In the genomic region with DNA sequence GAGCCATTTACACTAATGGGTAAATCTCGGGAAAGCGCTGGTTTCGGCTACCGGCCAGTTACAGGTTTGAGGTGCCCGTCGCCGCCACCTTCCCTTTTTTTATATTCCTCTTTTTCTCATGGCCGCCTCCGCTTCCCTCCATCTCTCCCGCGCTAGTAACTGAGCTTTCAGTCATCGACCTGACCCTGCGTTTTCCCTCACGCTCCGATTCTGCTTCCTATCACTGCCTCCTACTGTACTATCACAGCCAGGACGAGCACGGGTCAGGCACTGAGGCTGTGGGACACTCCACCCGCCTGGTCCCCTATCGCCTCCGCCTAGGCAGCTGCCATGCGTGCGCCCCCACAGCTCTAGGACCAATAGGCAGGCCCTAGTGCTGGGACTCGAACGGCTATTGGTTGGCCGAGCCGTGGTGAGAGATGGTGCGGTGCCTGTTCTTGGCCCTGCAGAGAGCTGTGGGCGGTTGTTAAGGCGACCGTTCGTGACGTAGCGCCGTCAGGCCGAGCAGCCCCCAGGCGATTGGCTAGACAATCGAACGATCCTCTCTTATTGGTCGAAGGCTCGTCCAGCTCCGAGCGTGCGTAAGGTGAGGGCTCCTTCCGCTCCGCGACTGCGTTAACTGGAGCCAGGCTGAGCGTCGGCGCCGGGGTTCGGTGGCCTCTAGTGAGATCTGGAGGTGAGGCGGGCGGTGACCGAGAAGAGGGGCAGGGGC, we compare ENCODE assay signal across 1 cellular context.
TF ChIP-seq lines count a peak whose summit lies in the region.

Gene HMGCR (plus strand): TSS at position 596 of the 712 bp plus-strand sequence. CDS start 5,386 bp downstream, outside the sequence.

TF ChIP-seq in HEK293, 187 proteins besides CTCF, POLR2A, EP300 and RAD21 (continued from another document and continues in another):
- TF ChIP-seq PRDM2 (tag by site-specific recombination; IDR thresholded peaks at IDR 0.05; ENCODE audit: borderline replicate concordance) (no peak), ZNF248 (tag by site-specific recombination; IDR thresholded peaks at IDR 0.05) (no peak), ZBTB26 (tag by site-specific recombination; optimal IDR thresholded peaks at IDR 0.05) (peak; percentile 68), ZNF366 (tag by site-specific recombination; conservative IDR thresholded peaks at IDR 0.05) (peak; percentile 88), ZBTB10 (tag by site-specific recombination; IDR thresholded peaks at IDR 0.05) (peak; percentile 87), ZFP37 (tag by site-specific recombination; IDR thresholded peaks at IDR 0.05) (peak; percentile 11), ZNF138 (tag by site-specific recombination; IDR thresholded peaks at IDR 0.05; ENCODE audit: borderline replicate concordance) (no peak), ZNF596 (tag by site-specific recombination; IDR thresholded peaks at IDR 0.05) (no peak), ZNF610 (tag by site-specific recombination; IDR thresholded peaks at IDR 0.05; ENCODE audit: borderline replicate concordance) (peak; percentile 25; the same call in 1 of the 2 replicates), WT1 (tag by site-specific recombination; IDR thresholded peaks at IDR 0.05) (peak; percentile 37; the same call in 1 of the 2 replicates), REPIN1 (tag by site-specific recombination; IDR thresholded peaks at IDR 0.05; ENCODE audit: low read depth) (no peak), ZNF654 (tag by site-specific recombination; IDR thresholded peaks at IDR 0.05; ENCODE audit: low read depth) (peak; percentile 11; the same call in 1 of the 2 replicates), EGR2 (tag by site-specific recombination; IDR thresholded peaks at IDR 0.05; ENCODE audit: low read depth) (peak; percentile 90), ZBTB48 (tag by site-specific recombination; IDR thresholded peaks at IDR 0.05) (peak; percentile 90), ZNF555 (tag by site-specific recombination; conservative IDR thresholded peaks at IDR 0.05) (no peak), ZNF24 (tag by site-specific recombination; IDR thresholded peaks at IDR 0.05) (no peak; the same call in 1 of the 2 replicates), KLF1 (tag by site-specific recombination; IDR thresholded peaks at IDR 0.05) (no peak), GFI1B (tag by site-specific recombination; IDR thresholded peaks at IDR 0.05) (peak; percentile 71), ZNF302 (tag by site-specific recombination; IDR thresholded peaks at IDR 0.05; ENCODE audit: low read depth) (no peak), ZBTB20 (tag by site-specific recombination; IDR thresholded peaks at IDR 0.05) (peak; percentile 29; the same call in 1 of the 2 replicates), HOXA7 (CRISPR knock-in tag; IDR thresholded peaks at IDR 0.05; ENCODE audit: borderline replicate concordance) (no peak), ZNF311 (tag by site-specific recombination; IDR thresholded peaks at IDR 0.05; ENCODE audit: borderline replicate concordance) (no peak), ZNF76 (tag by site-specific recombination; IDR thresholded peaks at IDR 0.05; ENCODE audit: borderline replicate concordance, low read depth) (peak; percentile 51; the same call in 1 of the 2 replicates), ZNF223 (tag by site-specific recombination; IDR thresholded peaks at IDR 0.05) (no peak), ZNF16 (tag by site-specific recombination; IDR thresholded peaks at IDR 0.05; ENCODE audit: low read depth) (no peak), ZNF423 (tag by site-specific recombination; IDR thresholded peaks at IDR 0.05) (no peak), ZNF639 (tag by site-specific recombination; IDR thresholded peaks at IDR 0.05) (no peak), ZNF37A (tag by site-specific recombination; IDR thresholded peaks at IDR 0.05) (no peak), ZNF544 (tag by site-specific recombination; IDR thresholded peaks at IDR 0.05) (no peak), ZNF112 (tag by site-specific recombination; IDR thresholded peaks at IDR 0.05) (no peak), ZNF600 (tag by site-specific recombination; IDR thresholded peaks at IDR 0.05) (no peak; the same call in 1 of the 2 replicates), ZXDB (tag by site-specific recombination; IDR thresholded peaks at IDR 0.05) (peak; percentile 75), MEIS1 (CRISPR knock-in tag; IDR thresholded peaks at IDR 0.05; ENCODE audit: borderline replicate concordance) (no peak), ZNF747 (tag by site-specific recombination; IDR thresholded peaks at IDR 0.05) (no peak), ZNF239 (tag by site-specific recombination; IDR thresholded peaks at IDR 0.05) (no peak)
- TF ChIP-seq, protein P1, sequence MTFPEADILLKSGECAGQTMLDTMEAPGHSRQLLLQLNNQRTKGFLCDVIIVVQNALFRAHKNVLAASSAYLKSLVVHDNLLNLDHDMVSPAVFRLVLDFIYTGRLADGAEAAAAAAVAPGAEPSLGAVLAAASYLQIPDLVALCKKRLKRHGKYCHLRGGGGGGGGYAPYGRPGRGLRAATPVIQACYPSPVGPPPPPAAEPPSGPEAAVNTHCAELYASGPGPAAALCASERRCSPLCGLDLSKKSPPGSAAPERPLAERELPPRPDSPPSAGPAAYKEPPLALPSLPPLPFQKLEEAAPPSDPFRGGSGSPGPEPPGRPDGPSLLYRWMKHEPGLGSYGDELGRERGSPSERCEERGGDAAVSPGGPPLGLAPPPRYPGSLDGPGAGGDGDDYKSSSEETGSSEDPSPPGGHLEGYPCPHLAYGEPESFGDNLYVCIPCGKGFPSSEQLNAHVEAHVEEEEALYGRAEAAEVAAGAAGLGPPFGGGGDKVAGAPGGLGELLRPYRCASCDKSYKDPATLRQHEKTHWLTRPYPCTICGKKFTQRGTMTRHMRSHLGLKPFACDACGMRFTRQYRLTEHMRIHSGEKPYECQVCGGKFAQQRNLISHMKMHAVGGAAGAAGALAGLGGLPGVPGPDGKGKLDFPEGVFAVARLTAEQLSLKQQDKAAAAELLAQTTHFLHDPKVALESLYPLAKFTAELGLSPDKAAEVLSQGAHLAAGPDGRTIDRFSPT (tag by site-specific recombination; IDR thresholded peaks at IDR 0.05) = peak; percentile 93
- TF ChIP-seq, protein P2, sequence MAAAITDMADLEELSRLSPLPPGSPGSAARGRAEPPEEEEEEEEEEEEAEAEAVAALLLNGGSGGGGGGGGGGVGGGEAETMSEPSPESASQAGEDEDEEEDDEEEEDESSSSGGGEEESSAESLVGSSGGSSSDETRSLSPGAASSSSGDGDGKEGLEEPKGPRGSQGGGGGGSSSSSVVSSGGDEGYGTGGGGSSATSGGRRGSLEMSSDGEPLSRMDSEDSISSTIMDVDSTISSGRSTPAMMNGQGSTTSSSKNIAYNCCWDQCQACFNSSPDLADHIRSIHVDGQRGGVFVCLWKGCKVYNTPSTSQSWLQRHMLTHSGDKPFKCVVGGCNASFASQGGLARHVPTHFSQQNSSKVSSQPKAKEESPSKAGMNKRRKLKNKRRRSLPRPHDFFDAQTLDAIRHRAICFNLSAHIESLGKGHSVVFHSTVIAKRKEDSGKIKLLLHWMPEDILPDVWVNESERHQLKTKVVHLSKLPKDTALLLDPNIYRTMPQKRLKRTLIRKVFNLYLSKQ (tag by site-specific recombination; IDR thresholded peaks at IDR 0.05; ENCODE audit: borderline replicate concordance) = no peak
- TF ChIP-seq, protein P3, sequence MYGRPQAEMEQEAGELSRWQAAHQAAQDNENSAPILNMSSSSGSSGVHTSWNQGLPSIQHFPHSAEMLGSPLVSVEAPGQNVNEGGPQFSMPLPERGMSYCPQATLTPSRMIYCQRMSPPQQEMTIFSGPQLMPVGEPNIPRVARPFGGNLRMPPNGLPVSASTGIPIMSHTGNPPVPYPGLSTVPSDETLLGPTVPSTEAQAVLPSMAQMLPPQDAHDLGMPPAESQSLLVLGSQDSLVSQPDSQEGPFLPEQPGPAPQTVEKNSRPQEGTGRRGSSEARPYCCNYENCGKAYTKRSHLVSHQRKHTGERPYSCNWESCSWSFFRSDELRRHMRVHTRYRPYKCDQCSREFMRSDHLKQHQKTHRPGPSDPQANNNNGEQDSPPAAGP (tag by site-specific recombination; IDR thresholded peaks at IDR 0.05) = 0 out of 2 replicates have a peak, but pooled peaks have one; percentile 54
- TF ChIP-seq, protein P4, sequence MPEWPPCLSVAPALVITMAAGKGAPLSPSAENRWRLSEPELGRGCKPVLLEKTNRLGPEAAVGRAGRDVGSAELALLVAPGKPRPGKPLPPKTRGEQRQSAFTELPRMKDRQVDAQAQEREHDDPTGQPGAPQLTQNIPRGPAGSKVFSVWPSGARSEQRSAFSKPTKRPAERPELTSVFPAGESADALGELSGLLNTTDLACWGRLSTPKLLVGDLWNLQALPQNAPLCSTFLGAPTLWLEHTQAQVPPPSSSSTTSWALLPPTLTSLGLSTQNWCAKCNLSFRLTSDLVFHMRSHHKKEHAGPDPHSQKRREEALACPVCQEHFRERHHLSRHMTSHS (tag by site-specific recombination; IDR thresholded peaks at IDR 0.05) = no peak
- TF ChIP-seq, protein P5, sequence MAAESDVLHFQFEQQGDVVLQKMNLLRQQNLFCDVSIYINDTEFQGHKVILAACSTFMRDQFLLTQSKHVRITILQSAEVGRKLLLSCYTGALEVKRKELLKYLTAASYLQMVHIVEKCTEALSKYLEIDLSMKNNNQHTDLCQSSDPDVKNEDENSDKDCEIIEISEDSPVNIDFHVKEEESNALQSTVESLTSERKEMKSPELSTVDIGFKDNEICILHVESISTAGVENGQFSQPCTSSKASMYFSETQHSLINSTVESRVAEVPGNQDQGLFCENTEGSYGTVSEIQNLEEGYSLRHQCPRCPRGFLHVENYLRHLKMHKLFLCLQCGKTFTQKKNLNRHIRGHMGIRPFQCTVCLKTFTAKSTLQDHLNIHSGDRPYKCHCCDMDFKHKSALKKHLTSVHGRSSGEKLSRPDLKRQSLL (tag by site-specific recombination; IDR thresholded peaks at IDR 0.05) = peak; percentile 55; the same call in 1 of the 2 replicates
